18 cellular contexts compared by ENCODE assay signal in the genomic region with DNA sequence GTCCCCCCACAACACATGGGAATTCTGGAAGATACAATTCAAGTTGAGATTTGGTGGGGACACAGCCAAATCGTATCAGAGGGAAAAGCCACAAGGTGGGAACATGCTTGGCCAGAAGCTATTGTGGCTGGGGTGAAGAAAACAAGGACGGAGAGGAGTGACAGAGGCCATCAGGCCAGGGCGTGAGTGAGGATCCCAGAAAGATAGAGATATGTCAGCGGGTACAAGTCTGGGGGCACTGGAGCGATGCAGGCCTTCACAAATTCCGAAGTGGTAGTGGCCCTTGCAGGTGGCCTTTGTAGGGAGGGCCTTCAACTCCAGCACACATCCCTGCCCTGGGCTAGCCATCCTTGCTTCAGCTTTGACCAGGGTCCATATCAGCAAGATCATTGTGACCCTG.
"Had no signal": no experiment of that assay in that cellular context is flagged by ENCODE, and none has a peak within 500 bp of the region (broad histone marks: within the 10 kb centered on the region; RNA-seq: fewer than 3 reads in every experiment).

No MANE protein-coding gene starts in this region.

- H3K4me3 Mint-ChIP-seq: activated T-cell treated with anti-CD3 and anti-CD28 coated beads, Interleukin-2, amount 50 U/mL, for 4 hours; effector memory CD8-positive, alpha-beta T cell; memory B cell; naive thymus-derived CD8-positive, alpha-beta T cell had no signal

- ATAC-seq: activated T-cell treated with anti-CD3 and anti-CD28 coated beads, Interleukin-2, amount 50 U/mL, for 4 hours; effector memory CD8-positive, alpha-beta T cell; foreskin keratinocyte; left ventricle myocardium superior; naive thymus-derived CD8-positive, alpha-beta T cell; sciatic nerve had no signal

- DNase-seq: activated CD4-positive, CD25-positive, alpha-beta regulatory T cell treated with anti-CD3 and anti-CD28 coated beads, Interleukin-2, amount 50 U/mL, for 72 hours; activated effector memory CD4-positive, alpha-beta T cell treated with anti-CD3 and anti-CD28 coated beads, Interleukin-2, amount 50 U/mL, for 16 hours; activated T-cell treated with anti-CD3 and anti-CD28 coated beads, Interleukin-2, amount 50 U/mL, for 4 hours; aorta; dermis blood vessel endothelial cell; effector memory CD8-positive, alpha-beta T cell; foreskin keratinocyte; glutamatergic neuron; hypothalamus; kidney; left ventricle myocardium superior; naive thymus-derived CD8-positive, alpha-beta T cell; stimulated activated CD4-positive, alpha-beta T cell treated with anti-CD3 and anti-CD28 coated beads, Interleukin-1b, Interleukin-23, amount 100 ng/mL, for 48 hours; substantia nigra; T-helper 9 cell; trophoblast cell had no signal

- H3K27ac ChIP-seq: foreskin keratinocyte had no signal

- H3K9me3 Mint-ChIP-seq: activated T-cell treated with anti-CD3 and anti-CD28 coated beads, Interleukin-2, amount 50 U/mL, for 4 hours; effector memory CD8-positive, alpha-beta T cell; memory B cell; naive thymus-derived CD8-positive, alpha-beta T cell had no signal

- H3K36me3 Mint-ChIP-seq: memory B cell; naive thymus-derived CD8-positive, alpha-beta T cell had no signal

- H3K27me3 Mint-ChIP-seq: effector memory CD8-positive, alpha-beta T cell; memory B cell; naive thymus-derived CD8-positive, alpha-beta T cell had no signal

- H3K27ac Mint-ChIP-seq: effector memory CD8-positive, alpha-beta T cell; memory B cell had no signal

- FAIRE-seq: kidney had no signal

- H3K27me3 ChIP-seq: foreskin keratinocyte had no signal
